ENCODE assay signal across 8 cellular contexts in genomic region chr1:156892190-156893047, GRCh38. TPM values are rescaled to one million over a fixed set of nuclear protein-coding genes. Genes with fewer than 3 reads are reported as not detected.
DNase-seq lines count a peak whose midpoint lies in the region; ATAC-seq and TF ChIP-seq lines count a peak whose summit lies in the region.

No MANE protein-coding gene starts in this region.

- H3K9me3 ChIP-seq in WERI-Rb-1 (ENCODE audit: severe bottlenecking): no peaks in the 10 kb centered on the region

- CTCF ChIA-PET in Calu3 (lab: Charles Lee): interaction anchor here (0.6 to 3.4 kb wide), 11 partner anchors 8 to 265 kb away, joined by 3 to 19 read pairs (median 4); partner anchors contain the start of gene METTL25B

- no peaks in the 10 kb centered on the region for H3K36me3 Mint-ChIP-seq in Calu3 (ENCODE audit: insufficient read depth, unreplicated experiment)

- ATAC-seq in HG02588 (IDR thresholded peaks at IDR 0.05; ENCODE audit: unreplicated experiment) (peak; percentile 66), HG02678 (IDR thresholded peaks at IDR 0.05; ENCODE audit: unreplicated experiment) (no peak)

- peak overlapping the region; percentile 52 for H3K27ac ChIP-seq in WERI-Rb-1

- H3K9me3 Mint-ChIP-seq in Calu3 (ENCODE audit: low read depth, unreplicated experiment): no peaks in the 10 kb centered on the region

- H3K4me1 Mint-ChIP-seq in Calu3 (ENCODE audit: low read depth, unreplicated experiment): peaks cover 14% of the 10 kb centered on the region

- H3K27me3 ChIP-seq in WERI-Rb-1 (ENCODE audit: insufficient read depth, low read depth, severe bottlenecking): no peaks in the 10 kb centered on the region

- in situ Hi-C loops in T47D (cut with HindIII; ENCODE audit: low pct_unique_long_range_greater_than_20kb, low sequenced_read_pairs): no loop called here

- H3K27me3 Mint-ChIP-seq in Calu3 (ENCODE audit: unreplicated experiment): peaks cover 58% of the 10 kb centered on the region

- no TSS peak for BruUV-seq in Calu3 (replicated peaks; lab: Mats Ljungman, UMichigan)

- TF ChIP-seq CTCF in Calu3 (IDR thresholded peaks at IDR 0.05; ENCODE audit: unreplicated experiment): peak; percentile 71
- TF ChIP-seq CTCF in WERI-Rb-1 (IDR thresholded peaks at IDR 0.05; ENCODE audit: low read depth, low read length): peak; percentile 98

- peak overlapping the region; percentile 54 for H3K4me3 ChIP-seq in WERI-Rb-1 (ENCODE audit: low read depth, low read length)

- intact Hi-C loops in Calu3 (cut with micrococcal nuclease; ENCODE audit: unreplicated experiment): loop anchor here (1.0 to 10.0 kb wide), 2 partner anchors 36 to 268 kb away; no protein-coding TSS in a partner anchor

- DNase-seq in Calu3 (peak; percentile 96), NCI-H2107 treated with DMSO at 0.1 percent for 48 hours (lab: John Stamatoyannopoulos, UW; ENCODE audit: unreplicated experiment) (peak; percentile 39), WERI-Rb-1 (peak; percentile 99), T47D (ENCODE audit: low read depth in 1 of 2, low spot score in 1 of 2) (peak; percentile 78 to 85), iPS-NIHi7 (ENCODE audit: extremely low spot score) (peak; percentile 90)
- peak; percentile 87 for DNase-seq in stimulated activated CD4-positive, alpha-beta T cell treated with anti-CD3 and anti-CD28 coated beads, Interleukin-12 subunit alpha, Interleukin-12 subunit beta, amount 100 ng/mL, for 4 hours

- peak overlapping the region; percentile 33 for H3K4me3 Mint-ChIP-seq in Calu3 (ENCODE audit: low read depth, unreplicated experiment)

- H3K36me3 ChIP-seq in WERI-Rb-1: no peaks in the 10 kb centered on the region

- no peak overlapping the region for H3K27ac Mint-ChIP-seq in Calu3 (ENCODE audit: unreplicated experiment)

RNA-seq across cellular contexts. Expression of gene PEAR1, which starts 1.1 kb away (rescaled TPM):
- total RNA-seq in Calu3 (2022): 3.0 and 3.2 TPM in 2 replicates

RNA-seq across cellular contexts. Expression of gene LRRC71, which starts 28.0 kb away (rescaled TPM):
- not detected in 2 replicates for total RNA-seq in Calu3 (2022)

RNA-seq across cellular contexts. Expression of gene NTRK1, which starts 31.8 kb away (rescaled TPM):
- not detected in 2 replicates for total RNA-seq in Calu3 (2022)

RNA-seq across cellular contexts. Expression of gene INSRR, which starts 33.5 kb away (rescaled TPM):
- not detected in 2 replicates for total RNA-seq in Calu3 (2022)

Comparison
In these comparisons a context has a peak if more than half of its experiments do, and no peak if none do; other contexts are left out.
1. DNase-seq: peak in every context shown above with its lines; median percentile 99 in WERI-Rb-1; 96 in Calu3; 90 in iPS-NIHi7; 87 in stimulated activated CD4-positive, alpha-beta T cell treated with anti-CD3 and anti-CD28 coated beads, Interleukin-12 subunit alpha, Interleukin-12 subunit beta, amount 100 ng/mL, for 4 hours; 82 in T47D; 39 in NCI-H2107 treated with DMSO at 0.1 percent for 48 hours.